24 cellular contexts compared by ENCODE assay signal in the genomic region with DNA sequence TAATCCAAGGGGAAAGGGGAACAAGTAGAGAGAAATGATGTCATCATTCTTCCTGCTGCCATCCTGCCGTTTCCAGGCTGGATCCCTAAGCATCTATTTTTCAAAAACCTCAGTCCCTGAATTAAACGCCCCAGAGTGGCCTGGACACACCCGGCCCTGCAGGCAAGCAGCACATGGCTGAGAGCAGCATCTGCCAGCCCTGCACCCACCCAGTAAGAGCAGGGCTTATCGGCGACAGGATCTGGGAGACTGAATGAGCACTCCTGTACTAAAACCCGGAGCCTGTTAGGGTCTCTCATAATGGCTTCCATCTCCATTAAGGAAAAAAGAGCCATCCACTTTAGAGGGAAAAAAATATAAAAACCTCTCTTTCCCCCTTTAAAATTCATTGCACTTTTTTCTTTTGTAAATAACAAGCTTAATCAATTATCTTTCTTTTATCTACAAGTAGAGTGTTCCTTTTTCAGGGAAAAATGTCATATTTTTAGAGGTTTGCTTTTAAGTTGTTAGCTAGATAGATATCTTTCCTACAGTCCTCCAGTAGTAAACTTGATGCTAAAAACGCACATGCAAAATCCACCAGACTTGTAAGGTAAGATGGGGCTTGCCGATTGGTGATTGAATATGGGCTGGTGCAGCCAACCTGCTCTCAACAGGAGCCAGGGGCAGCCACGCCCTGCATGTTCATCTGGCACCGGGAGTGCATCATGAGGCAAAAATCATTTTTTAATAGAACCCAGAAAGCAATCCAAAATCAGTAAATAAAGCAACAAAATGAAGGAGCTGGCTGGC.
DNase-seq lines count a peak whose midpoint lies in the region; ATAC-seq and TF ChIP-seq lines count a peak whose summit lies in the region.
"Had no signal": no experiment of that assay in that cellular context is flagged by ENCODE, and none has a peak within 500 bp of the region (broad histone marks: within the 10 kb centered on the region; RNA-seq: fewer than 3 reads in every experiment).

No MANE protein-coding gene starts in this region.

- H3K27ac ChIP-seq in OCI-LY7 (ENCODE audit: low read depth, low read length, poor library complexity, severe bottlenecking): no peak overlapping the region
- H3K27ac ChIP-seq: cardiac muscle cell, esophagus squamous epithelium, pancreas, right atrium auricular region, SK-N-MC, spleen, VCaP had no signal

- BruUV-seq in OCI-LY7 (replicated peaks; lab: Mats Ljungman, UMichigan): no TSS peak

- POLR2A ChIA-PET in OCI-LY7 (lab: Charles Lee): interaction anchor here (0.7 to 1.1 kb wide), 4 partner anchors 13 to 89 kb away, joined by 3 to 5 read pairs (median 4); no protein-coding TSS in a partner anchor

- no peaks in the 10 kb centered on the region for H3K9me2 ChIP-seq in OCI-LY7 (ENCODE audit: insufficient read depth, low read length)

- no peaks in the 10 kb centered on the region for H3K9me3 ChIP-seq in BE2C
- H3K9me3 ChIP-seq in OCI-LY7 (ENCODE audit: low read length): no peaks in the 10 kb centered on the region
- H3K9me3 ChIP-seq: MG63, pancreas had no signal

- intact Hi-C loops in OCI-LY7 (cut with micrococcal nuclease; ENCODE audit: unreplicated experiment): no loop called here

- H3K79me2 ChIP-seq in OCI-LY7 (ENCODE audit: insufficient read depth, low read depth, low read length): no peaks in the 10 kb centered on the region

- H3K4me1 ChIP-seq in BE2C (peaks cover 22% of the 10 kb centered on the region), OCI-LY7 (ENCODE audit: insufficient read depth, low read length, poor library complexity, severe bottlenecking) (no peaks in the 10 kb centered on the region)
- H3K4me1 ChIP-seq: esophagus squamous epithelium, pancreas, right atrium auricular region, spleen had no signal

- H2AFZ ChIP-seq in OCI-LY7 (ENCODE audit: low read length): no peak overlapping the region

- H3K36me3 ChIP-seq in BE2C: no peaks in the 10 kb centered on the region
- no peaks in the 10 kb centered on the region for H3K36me3 ChIP-seq in OCI-LY7 (ENCODE audit: insufficient read depth, low read length)
- H3K36me3 ChIP-seq: cardiac muscle cell, esophagus squamous epithelium, MG63, pancreas, right atrium auricular region, spleen had no signal

- ATAC-seq in activated CD4-positive, CD25-positive, alpha-beta regulatory T cell treated with anti-CD3 and anti-CD28 coated beads, Interleukin-2, amount 50 U/mL, for 24 hours: no peak
- ATAC-seq in GM21515 (IDR thresholded peaks at IDR 0.05; ENCODE audit: unreplicated experiment): no peak
- ATAC-seq: left ventricle myocardium superior; naive thymus-derived CD8-positive, alpha-beta T cell; pancreas; stimulated activated memory B cell treated with anti-CD40 and anti-IgM and Interleukin-4, amounts not matched to agents 10 μg/mL and 1 μg/mL and 100 μg/mL, for 72 hours had no signal

- TF ChIP-seq CTCF in BE2C (IDR thresholded peaks at IDR 0.05; ENCODE audit: low read depth, low read length): no peak
- TF ChIP-seq CTCF in OCI-LY7 (conservative IDR thresholded peaks at IDR 0.05; ENCODE audit: low read length): no peak

- peak overlapping the region; percentile 25; the same call in 1 of the 2 replicates for H3K4me3 ChIP-seq in BE2C (ENCODE audit: low read depth, low read length)
- H3K4me3 ChIP-seq in OCI-LY7 (ENCODE audit: low read depth, low read length, poor library complexity, severe bottlenecking): no peak overlapping the region
- H3K4me3 ChIP-seq: cardiac muscle cell, esophagus squamous epithelium, MG63, pancreas, right atrium auricular region, SK-N-MC, spleen had no signal

- H3K27me3 ChIP-seq in BE2C: no peaks in the 10 kb centered on the region
- H3K27me3 ChIP-seq: cardiac muscle cell, esophagus squamous epithelium, MG63, pancreas, right atrium auricular region had no signal

- CTCF ChIA-PET in OCI-LY7 (lab: Charles Lee; ENCODE audit: unreplicated experiment): no interaction called here

- no peak overlapping the region for H3K4me2 ChIP-seq in OCI-LY7 (ENCODE audit: low read length)

- DNase-seq in BE2C: peak; percentile 92
- DNase-seq in DMS79 treated with DMSO at 0.1 percent for 48 hours (lab: John Stamatoyannopoulos, UW): peak; percentile 32
- DNase-seq in NCI-H524 (lab: John Stamatoyannopoulos, UW): peak; percentile 90 to 97
- peak; percentile 11 for DNase-seq in cerebellum (ENCODE audit: low spot score)
- no peak for DNase-seq in OCI-LY7 (ENCODE audit: low spot score)
- DNase-seq: activated CD4-positive, alpha-beta T cell treated with anti-CD3 and anti-CD28 coated beads, Interleukin-2, amount 10 ng/mL, durations not matched to agents 7 days and 5 days; endodermal cell; esophagus squamous epithelium; hippocampal formation; left ventricle myocardium superior; MG63; naive thymus-derived CD8-positive, alpha-beta T cell; NCI-H1436 treated with DMSO at 0.1 percent for 48 hours; NCI-H446 treated with DMSO at 0.1 percent for 48 hours; pancreas; spleen; stimulated activated CD4-positive, alpha-beta T cell treated with anti-CD3 and anti-CD28 coated beads, Interleukin-4, amount 100 ng/mL, for 1 hour had no signal

- H4K20me1 ChIP-seq in OCI-LY7 (ENCODE audit: insufficient read depth, low read length): no peaks in the 10 kb centered on the region
